ENCODE assay signal across 19 cellular contexts in the genomic region with DNA sequence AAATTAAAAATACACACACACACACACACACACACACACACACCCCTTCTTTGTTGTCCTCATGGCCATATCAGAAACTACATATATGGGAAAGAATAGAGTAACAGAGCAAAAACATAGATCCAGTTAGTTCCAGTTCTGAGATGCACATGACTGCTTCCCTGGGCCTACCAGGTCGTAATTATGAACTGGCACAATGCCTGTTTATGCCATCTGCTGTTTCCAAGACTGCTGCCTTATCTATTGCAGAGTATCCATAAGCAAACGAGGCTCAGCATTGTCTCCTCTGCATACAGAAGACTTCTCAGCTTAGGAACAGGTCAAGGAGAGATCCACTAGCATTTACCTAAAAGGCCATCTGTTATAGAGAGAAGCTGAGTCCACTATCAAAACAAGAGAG.
DNase-seq lines count a peak whose midpoint lies in the region; ATAC-seq and TF ChIP-seq lines count a peak whose summit lies in the region.
"Had no signal": no experiment of that assay in that cellular context is flagged by ENCODE, and none has a peak within 500 bp of the region (broad histone marks: within the 10 kb centered on the region; RNA-seq: fewer than 3 reads in every experiment).

No MANE protein-coding gene starts in this region.

- H3K36me3 Mint-ChIP-seq in glutamatergic neuron (ENCODE audit: unreplicated experiment) = no peaks in the 10 kb centered on the region
- H3K36me3 Mint-ChIP-seq in activated T-cell treated with anti-CD3 and anti-CD28 coated beads, Interleukin-2, amount 50 U/mL, for 24 hours (ENCODE audit: low read depth) = no peaks in the 10 kb centered on the region
- H3K36me3 Mint-ChIP-seq: mesothelial cell of epicardium had no signal

- H3K9me3 Mint-ChIP-seq in glutamatergic neuron (ENCODE audit: unreplicated experiment) = no peaks in the 10 kb centered on the region
- peaks cover 7% of the 10 kb centered on the region for H3K9me3 Mint-ChIP-seq in activated T-cell treated with anti-CD3 and anti-CD28 coated beads, Interleukin-2, amount 50 U/mL, for 24 hours

- ATAC-seq in HG03175 (IDR thresholded peaks at IDR 0.05; ENCODE audit: unreplicated experiment) = no peak
- ATAC-seq: Right ventricle myocardium inferior had no signal

- H3K27ac Mint-ChIP-seq in glutamatergic neuron (ENCODE audit: unreplicated experiment) = peak overlapping the region; percentile 11
- no peak overlapping the region for H3K27ac Mint-ChIP-seq in activated T-cell treated with anti-CD3 and anti-CD28 coated beads, Interleukin-2, amount 50 U/mL, for 24 hours
- H3K27ac Mint-ChIP-seq: mesothelial cell of epicardium had no signal

- peaks cover 5% of the 10 kb centered on the region for H3K4me1 Mint-ChIP-seq in glutamatergic neuron (ENCODE audit: low read depth, unreplicated experiment)
- no peaks in the 10 kb centered on the region for H3K4me1 Mint-ChIP-seq in activated T-cell treated with anti-CD3 and anti-CD28 coated beads, Interleukin-2, amount 50 U/mL, for 24 hours (ENCODE audit: low read depth)

- TF ChIP-seq CTCF in glutamatergic neuron (IDR thresholded peaks at IDR 0.05; ENCODE audit: partially characterized antibody, unreplicated experiment) = no peak

- DNase-seq in DMS53 (lab: John Stamatoyannopoulos, UW) = peak; percentile 86
- DNase-seq in NCI-H1694 (lab: John Stamatoyannopoulos, UW) = peak; percentile 98
- peak; percentile 94 for DNase-seq in NCI-H69 (lab: John Stamatoyannopoulos, UW)
- no peak for DNase-seq in glutamatergic neuron
- DNase-seq in activated T-cell treated with anti-CD3 and anti-CD28 coated beads, Interleukin-2, amount 50 U/mL, for 24 hours = no peak
- DNase-seq in activated CD8-positive, alpha-beta memory T cell treated with anti-CD3 and anti-CD28 coated beads, Interleukin-2, amount 50 U/mL, for 4 hours = no peak
- no peak for DNase-seq in activated CD4-positive, CD25-positive, alpha-beta regulatory T cell (lab: John Stamatoyannopoulos, UW)
- DNase-seq: activated CD4-positive, alpha-beta T cell treated with anti-CD3 and anti-CD28 coated beads for 1 hour; activated effector memory CD4-positive, alpha-beta T cell treated with anti-CD3 and anti-CD28 coated beads, Interleukin-2, amount 50 U/mL, for 16 hours; aorta; Caco-2; GM23248; hypothalamus; IMR-90; MM.1S; T-helper 9 cell had no signal

- H3K27me3 Mint-ChIP-seq in glutamatergic neuron (ENCODE audit: unreplicated experiment) = no peaks in the 10 kb centered on the region
- no peaks in the 10 kb centered on the region for H3K27me3 Mint-ChIP-seq in activated T-cell treated with anti-CD3 and anti-CD28 coated beads, Interleukin-2, amount 50 U/mL, for 24 hours

- no peak overlapping the region for H3K4me3 Mint-ChIP-seq in glutamatergic neuron (ENCODE audit: unreplicated experiment)
- no peak overlapping the region for H3K4me3 Mint-ChIP-seq in activated T-cell treated with anti-CD3 and anti-CD28 coated beads, Interleukin-2, amount 50 U/mL, for 24 hours
- H3K4me3 Mint-ChIP-seq: mesothelial cell of epicardium had no signal

Comparison
In these comparisons a context has a peak if more than half of its experiments do, and no peak if none do; other contexts are left out.
1. DNase-seq: peak in DMS53 (single experiment), NCI-H1694 (single experiment) and NCI-H69 (single experiment); none in glutamatergic neuron (single experiment), activated T-cell treated with anti-CD3 and anti-CD28 coated beads, Interleukin-2, amount 50 U/mL, for 24 hours (single experiment), activated CD8-positive, alpha-beta memory T cell treated with anti-CD3 and anti-CD28 coated beads, Interleukin-2, amount 50 U/mL, for 4 hours (single experiment) and activated CD4-positive, CD25-positive, alpha-beta regulatory T cell (0 of 4).